Comparison of ENCODE assay signal across 8 cellular contexts in the genomic region with DNA sequence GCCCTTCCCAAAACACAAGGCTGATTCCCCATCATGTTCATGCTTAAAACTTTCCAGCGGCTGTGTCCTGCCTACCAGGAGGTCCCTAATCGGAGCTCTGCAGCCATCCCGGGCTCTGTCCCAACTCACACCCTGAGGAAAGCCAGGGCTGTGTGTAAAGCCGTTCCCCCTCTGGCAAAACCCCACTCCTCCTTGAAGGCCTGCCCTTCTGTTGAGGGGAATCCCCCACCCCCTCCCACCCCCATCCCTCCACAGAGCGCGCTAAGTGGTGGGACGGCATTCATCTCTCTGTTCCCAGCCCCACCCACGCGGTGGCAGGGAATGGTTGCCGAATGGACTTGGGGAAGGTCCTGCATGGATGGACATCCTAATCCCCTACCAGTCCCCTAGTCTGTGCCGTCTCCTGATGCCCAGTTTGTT. TPM values are rescaled to one million over a fixed set of nuclear protein-coding genes. Genes with fewer than 3 reads are reported as not detected.
A peak's percentile ranks its signal among the peaks of the same experiment; 100 is the strongest.
DNase-seq lines count a peak whose midpoint lies in the region; ATAC-seq and TF ChIP-seq lines count a peak whose summit lies in the region.

No MANE protein-coding gene starts in this region.

- TF ChIP-seq CTCF in HEK293 (tag by site-specific recombination; IDR thresholded peaks at IDR 0.05) = no peak
- no peak for TF ChIP-seq CTCF in activated CD8-positive, alpha-beta T cell treated with anti-CD3 and anti-CD28 coated beads for 36 hours (IDR thresholded peaks at IDR 0.05)
- TF ChIP-seq CTCF in hepatocyte (IDR thresholded peaks at IDR 0.05; ENCODE audit: poor library complexity) = no peak

- H3K9ac ChIP-seq in skeletal muscle satellite cell (ENCODE audit: low read depth, low read length) = peak overlapping the region; percentile 63

- peak overlapping the region; percentile 33 for H2AFZ ChIP-seq in hepatocyte

- H3K79me2 ChIP-seq in hepatocyte = no peaks in the 10 kb centered on the region

- H3K4me3 Mint-ChIP-seq in activated CD8-positive, alpha-beta T cell treated with anti-CD3 and anti-CD28 coated beads for 36 hours = peak overlapping the region; percentile 65

- peaks cover 7% of the 10 kb centered on the region for H3K36me3 Mint-ChIP-seq in activated CD8-positive, alpha-beta T cell treated with anti-CD3 and anti-CD28 coated beads for 36 hours (ENCODE audit: low read depth)

- intact Hi-C loops in activated CD8-positive, alpha-beta T cell treated with anti-CD3 and anti-CD28 coated beads for 36 hours (cut with micrococcal nuclease) = no loop called here

- WGBS in hepatocyte (ENCODE audit: low lambda C conversion rate, missing lambda C conversion rate) = 75% methylated on average over 11 of the region's 11 CpGs

- H3K4me2 ChIP-seq in hepatocyte (peak overlapping the region; percentile 100), skeletal muscle satellite cell (ENCODE audit: low read length) (peak overlapping the region; percentile 100)

- ATAC-seq in activated CD8-positive, alpha-beta T cell treated with anti-CD3 and anti-CD28 coated beads for 36 hours = no peak
- ATAC-seq in GM18868 (IDR thresholded peaks at IDR 0.05; ENCODE audit: unreplicated experiment) (no peak), HG02571 (IDR thresholded peaks at IDR 0.05; ENCODE audit: unreplicated experiment) (no peak), GM18870 (IDR thresholded peaks at IDR 0.05; ENCODE audit: unreplicated experiment) (no peak)

- H3K9me3 ChIP-seq in HEK293 (ENCODE audit: control insufficient read depth, insufficient read depth, low read depth, low read length) = no peaks in the 10 kb centered on the region
- no peaks in the 10 kb centered on the region for H3K9me3 ChIP-seq in hepatocyte (ENCODE audit: low read depth)
- H3K9me3 ChIP-seq in skeletal muscle satellite cell (replicated peaks; ENCODE audit: low read length) = no peaks in the 10 kb centered on the region

- no peaks in the 10 kb centered on the region for H3K9me3 Mint-ChIP-seq in activated CD8-positive, alpha-beta T cell treated with anti-CD3 and anti-CD28 coated beads for 36 hours

- CTCF ChIA-PET in HEK293 (lab: Yijun Ruan, JAX) = interaction anchor here (0.7 to 1.1 kb wide), 2 partner anchors 320 to 375 kb away, joined by 3 read pairs; no protein-coding TSS in a partner anchor
- CTCF ChIA-PET in activated CD8-positive, alpha-beta T cell treated with anti-CD3 and anti-CD28 coated beads for 36 hours (lab: Charles Lee) = interaction anchor here (1.0 kb wide), 1 partner anchor 24 kb away, joined by 4 read pairs; no protein-coding TSS in a partner anchor

- H3K27me3 ChIP-seq in hepatocyte = no peaks in the 10 kb centered on the region
- H3K27me3 ChIP-seq in skeletal muscle satellite cell (ENCODE audit: control insufficient read depth, insufficient read depth, low read length) = no peaks in the 10 kb centered on the region

- H3K27ac ChIP-seq in HEK293 (ENCODE audit: extremely low read depth, low read depth, low read length) = no peak overlapping the region
- peak overlapping the region; percentile 65 for H3K27ac ChIP-seq in hepatocyte

- H3K36me3 ChIP-seq in HEK293 (ENCODE audit: control insufficient read depth in 2 of 2, insufficient read depth in 1 of 2, low read length in 2 of 2) = peaks cover 8% of the 10 kb centered on the region in 2 experiments; a peak in 2 of 3 replicates
- H3K36me3 ChIP-seq in hepatocyte (replicated peaks; ENCODE audit: insufficient read depth, low read depth) = no peaks in the 10 kb centered on the region
- H3K36me3 ChIP-seq in skeletal muscle satellite cell (ENCODE audit: insufficient read depth, low read length) = peaks cover 11% of the 10 kb centered on the region

- H3K4me3 ChIP-seq in HEK293 (ENCODE audit: low read depth, low read length) (peak overlapping the region; percentile 38), hepatocyte (no peak overlapping the region), skeletal muscle satellite cell (ENCODE audit: low read length) (peak overlapping the region; percentile 97)

- POLR2A ChIA-PET in HEK293 (lab: Yijun Ruan, JAX) = interaction anchor here (1.0 kb wide), 1 partner anchor 19 kb away, joined by 3 read pairs; no protein-coding TSS in a partner anchor
- POLR2A ChIA-PET in activated CD8-positive, alpha-beta T cell treated with anti-CD3 and anti-CD28 coated beads for 36 hours (lab: Charles Lee) = no interaction called here

- no peak overlapping the region for H3K27ac Mint-ChIP-seq in activated CD8-positive, alpha-beta T cell treated with anti-CD3 and anti-CD28 coated beads for 36 hours

- no peak for DNase-seq in activated CD8-positive, alpha-beta T cell treated with anti-CD3 and anti-CD28 coated beads for 36 hours
- DNase-seq in hepatocyte (ENCODE audit: low spot score) = no peak
- no peak for DNase-seq in KG1 (lab: John Stamatoyannopoulos, UW)

- peaks cover 13% of the 10 kb centered on the region for H3K4me1 Mint-ChIP-seq in activated CD8-positive, alpha-beta T cell treated with anti-CD3 and anti-CD28 coated beads for 36 hours (ENCODE audit: low read depth)

- H3K4me1 ChIP-seq in HEK293 (ENCODE audit: control insufficient read depth, insufficient read depth, low read length) (no peaks in the 10 kb centered on the region), hepatocyte (ENCODE audit: insufficient read depth) (peaks cover 8% of the 10 kb centered on the region), skeletal muscle satellite cell (ENCODE audit: control insufficient read depth, insufficient read depth, low read length) (peaks cover 11% of the 10 kb centered on the region)

- H3K9me2 ChIP-seq in hepatocyte (replicated peaks; ENCODE audit: insufficient read depth) = no peaks in the 10 kb centered on the region

- H4K20me1 ChIP-seq in hepatocyte (ENCODE audit: insufficient read depth, poor library complexity, severe bottlenecking) = no peaks in the 10 kb centered on the region

- H3K27me3 Mint-ChIP-seq in activated CD8-positive, alpha-beta T cell treated with anti-CD3 and anti-CD28 coated beads for 36 hours = no peaks in the 10 kb centered on the region

TF ChIP-seq in HEK293, 187 proteins besides CTCF, POLR2A, EP300 and RAD21 (continues in another document):
- TF ChIP-seq ZNF37A (tag by site-specific recombination; IDR thresholded peaks at IDR 0.05) (no peak), ZBTB8A (tag by site-specific recombination; IDR thresholded peaks at IDR 0.05) (no peak), ZNF266 (tag by site-specific recombination; IDR thresholded peaks at IDR 0.05; ENCODE audit: low read depth) (no peak), ZNF394 (tag by site-specific recombination; IDR thresholded peaks at IDR 0.05; ENCODE audit: borderline replicate concordance) (no peak), ZNF624 (tag by site-specific recombination; IDR thresholded peaks at IDR 0.05) (no peak), ZNF354C (tag by site-specific recombination; IDR thresholded peaks at IDR 0.05; ENCODE audit: borderline replicate concordance, low read depth) (no peak), ZNF2 (tag by site-specific recombination; IDR thresholded peaks at IDR 0.05) (no peak), ZNF501 (tag by site-specific recombination; IDR thresholded peaks at IDR 0.05) (no peak), ZNF626 (tag by site-specific recombination; IDR thresholded peaks at IDR 0.05) (no peak)
- TF ChIP-seq, protein P1, sequence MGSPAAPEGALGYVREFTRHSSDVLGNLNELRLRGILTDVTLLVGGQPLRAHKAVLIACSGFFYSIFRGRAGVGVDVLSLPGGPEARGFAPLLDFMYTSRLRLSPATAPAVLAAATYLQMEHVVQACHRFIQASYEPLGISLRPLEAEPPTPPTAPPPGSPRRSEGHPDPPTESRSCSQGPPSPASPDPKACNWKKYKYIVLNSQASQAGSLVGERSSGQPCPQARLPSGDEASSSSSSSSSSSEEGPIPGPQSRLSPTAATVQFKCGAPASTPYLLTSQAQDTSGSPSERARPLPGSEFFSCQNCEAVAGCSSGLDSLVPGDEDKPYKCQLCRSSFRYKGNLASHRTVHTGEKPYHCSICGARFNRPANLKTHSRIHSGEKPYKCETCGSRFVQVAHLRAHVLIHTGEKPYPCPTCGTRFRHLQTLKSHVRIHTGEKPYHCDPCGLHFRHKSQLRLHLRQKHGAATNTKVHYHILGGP (tag by site-specific recombination; IDR thresholded peaks at IDR 0.05) = no peak
- TF ChIP-seq, protein P2, sequence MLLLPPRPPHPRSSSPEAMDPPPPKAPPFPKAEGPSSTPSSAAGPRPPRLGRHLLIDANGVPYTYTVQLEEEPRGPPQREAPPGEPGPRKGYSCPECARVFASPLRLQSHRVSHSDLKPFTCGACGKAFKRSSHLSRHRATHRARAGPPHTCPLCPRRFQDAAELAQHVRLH (tag by site-specific recombination; IDR thresholded peaks at IDR 0.05) = no peak
- TF ChIP-seq, protein P3, sequence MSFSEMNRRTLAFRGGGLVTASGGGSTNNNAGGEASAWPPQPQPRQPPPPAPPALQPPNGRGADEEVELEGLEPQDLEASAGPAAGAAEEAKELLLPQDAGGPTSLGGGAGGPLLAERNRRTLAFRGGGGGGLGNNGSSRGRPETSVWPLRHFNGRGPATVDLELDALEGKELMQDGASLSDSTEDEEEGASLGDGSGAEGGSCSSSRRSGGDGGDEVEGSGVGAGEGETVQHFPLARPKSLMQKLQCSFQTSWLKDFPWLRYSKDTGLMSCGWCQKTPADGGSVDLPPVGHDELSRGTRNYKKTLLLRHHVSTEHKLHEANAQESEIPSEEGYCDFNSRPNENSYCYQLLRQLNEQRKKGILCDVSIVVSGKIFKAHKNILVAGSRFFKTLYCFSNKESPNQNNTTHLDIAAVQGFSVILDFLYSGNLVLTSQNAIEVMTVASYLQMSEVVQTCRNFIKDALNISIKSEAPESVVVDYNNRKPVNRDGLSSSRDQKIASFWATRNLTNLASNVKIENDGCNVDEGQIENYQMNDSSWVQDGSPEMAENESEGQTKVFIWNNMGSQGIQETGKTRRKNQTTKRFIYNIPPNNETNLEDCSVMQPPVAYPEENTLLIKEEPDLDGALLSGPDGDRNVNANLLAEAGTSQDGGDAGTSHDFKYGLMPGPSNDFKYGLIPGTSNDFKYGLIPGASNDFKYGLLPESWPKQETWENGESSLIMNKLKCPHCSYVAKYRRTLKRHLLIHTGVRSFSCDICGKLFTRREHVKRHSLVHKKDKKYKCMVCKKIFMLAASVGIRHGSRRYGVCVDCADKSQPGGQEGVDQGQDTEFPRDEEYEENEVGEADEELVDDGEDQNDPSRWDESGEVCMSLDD (tag by site-specific recombination; IDR thresholded peaks at IDR 0.05) = no peak

RNA-seq across cellular contexts. Expression of a gene that starts 0.7 kb away (rescaled TPM):
- total RNA-seq in activated CD8-positive, alpha-beta T cell treated with anti-CD3 and anti-CD28 coated beads for 36 hours = 10 to 100 TPM; 12.2 to 12.4 TPM
- 40.6 and 50.7 TPM in 2 replicates for total RNA-seq in hepatocyte
- 91.1 and 99.5 TPM in 2 replicates for polyA plus RNA-seq in hepatocyte
- 21.8 and 27.7 TPM in 2 replicates for total RNA-seq in skeletal muscle satellite cell (2012; rRNA removed)

RNA-seq across cellular contexts. Expression of a gene that starts 52.7 kb away (rescaled TPM):
- total RNA-seq in activated CD8-positive, alpha-beta T cell treated with anti-CD3 and anti-CD28 coated beads for 36 hours = 10 to 100 TPM; 25.9 to 26.9 TPM
- total RNA-seq in hepatocyte = 64.4 and 70.1 TPM in 2 replicates
- polyA plus RNA-seq in hepatocyte = 56.3 and 64.6 TPM in 2 replicates
- total RNA-seq in skeletal muscle satellite cell (2012; rRNA removed) = 36.9 and 57.3 TPM in 2 replicates

RNA-seq across cellular contexts. Expression of a gene that starts 52.8 kb away (rescaled TPM):
- total RNA-seq in activated CD8-positive, alpha-beta T cell treated with anti-CD3 and anti-CD28 coated beads for 36 hours = 100 to 1,000 TPM; 278 to 292 TPM
- total RNA-seq in hepatocyte = 65.6 and 68.5 TPM in 2 replicates
- polyA plus RNA-seq in hepatocyte = 236 and 252 TPM in 2 replicates
- 43.9 and 50.2 TPM in 2 replicates for total RNA-seq in skeletal muscle satellite cell (2012; rRNA removed)
